ENCODE assay signal across 16 cellular contexts in the genomic region with DNA sequence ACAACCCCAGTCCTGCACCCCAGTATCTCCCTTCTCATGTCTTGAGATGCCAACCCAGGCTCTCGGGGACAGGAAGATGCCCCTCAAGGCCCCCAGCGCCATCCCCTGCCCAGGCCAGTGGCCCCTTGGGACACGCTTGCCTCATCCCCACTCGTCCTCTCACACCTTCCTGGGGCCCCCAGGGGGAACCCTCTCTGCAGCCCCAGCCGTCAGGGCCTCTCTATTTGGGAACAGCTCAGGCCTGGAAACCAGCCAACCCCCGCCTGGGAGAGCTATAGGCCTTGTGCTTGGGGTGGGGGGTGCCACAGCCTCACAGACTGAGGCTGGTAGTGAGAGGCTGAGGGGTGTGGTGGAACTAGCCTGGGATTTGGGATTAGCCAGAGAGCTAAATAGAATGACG. TPM values are rescaled to one million over a fixed set of nuclear protein-coding genes. Genes with fewer than 3 reads are reported as not detected.
A peak's percentile ranks its signal among the peaks of the same experiment; 100 is the strongest.
DNase-seq lines count a peak whose midpoint lies in the region; ATAC-seq and TF ChIP-seq lines count a peak whose summit lies in the region.
"Had no signal": no experiment of that assay in that cellular context is flagged by ENCODE, and none has a peak within 500 bp of the region (broad histone marks: within the 10 kb centered on the region; RNA-seq: fewer than 3 reads in every experiment).

No MANE protein-coding gene starts in this region.

- H3T11ph ChIP-seq in H9 (ENCODE audit: low read length), result no peak overlapping the region

- H4K5ac ChIP-seq in H9 (ENCODE audit: insufficient read length, low read depth, low read length), result no peak overlapping the region

- H3K9ac ChIP-seq in H9 (ENCODE audit: extremely low read depth, insufficient read length, low read length), result no peak overlapping the region

- no peak overlapping the region for H2BK120ac ChIP-seq in H9 (ENCODE audit: low read depth, low read length, poor library complexity, severe bottlenecking)

- H3K23me2 ChIP-seq in H9 (ENCODE audit: insufficient read length, low read depth, low read length, poor library complexity, severe bottlenecking), result no peaks in the 10 kb centered on the region

- peaks cover 61% of the 10 kb centered on the region for H3K4me1 ChIP-seq in A673 (ENCODE audit: insufficient read depth, low read length, poor library complexity, severe bottlenecking)
- peaks cover 11% of the 10 kb centered on the region for H3K4me1 ChIP-seq in H9 (ENCODE audit: insufficient read depth, low read length)
- peaks cover 0 to 5% (median 0%) of the 10 kb centered on the region in 4 donors for H3K4me1 ChIP-seq in tibial artery
- H3K4me1 ChIP-seq: SJCRH30 had no signal

- H2BK20ac ChIP-seq in H9 (ENCODE audit: low read depth, low read length, poor library complexity, severe bottlenecking), result no peak overlapping the region

- no peaks in the 10 kb centered on the region for H3K27me3 ChIP-seq in A673 (replicated peaks; ENCODE audit: insufficient read depth, low read depth, low read length, poor library complexity)
- no peaks in the 10 kb centered on the region for H3K27me3 ChIP-seq in H9 (ENCODE audit: insufficient read depth, low read length)
- H3K27me3 ChIP-seq in tibial artery, result peaks cover 0 to 26% of the 10 kb centered on the region in 2 donors

- peaks cover 4% of the 10 kb centered on the region; the same call in 1 of the 2 replicates for H3K79me2 ChIP-seq in H9 (ENCODE audit: insufficient read depth, low read length)

- H3K36me3 Mint-ChIP-seq in H9 (ENCODE audit: insufficient read depth in 1 of 3, low read depth in 3 of 3), result peaks cover 0 to 10% (median 3%) of the 10 kb centered on the region in 3 experiments; a peak in 4 of 7 replicates
- no peaks in the 10 kb centered on the region for H3K36me3 Mint-ChIP-seq in brain

- no peak overlapping the region for H2BK5ac ChIP-seq in H9 (ENCODE audit: insufficient read length, low read length)

- peaks cover 69 to 86% of the 10 kb centered on the region in 2 experiments for H3K4me1 Mint-ChIP-seq in H9
- peaks cover 86% of the 10 kb centered on the region for H3K4me1 Mint-ChIP-seq in brain

- intact Hi-C loops in A673 (cut with micrococcal nuclease; ENCODE audit: unreplicated experiment) (no loop called here), tibial artery (cut with DNase I; ENCODE audit: low total_unique reads) (no loop called here)

- no CpG with 5 or more reads among the region's 7 CpGs for WGBS in H9 (ENCODE audit: extremely low coverage, insufficient read length, low lambda C conversion rate)

- POLR2A ChIA-PET in A673 (lab: Charles Lee; ENCODE audit: low non-redundant PET), result no interaction called here

- H3K79me1 ChIP-seq in H9 (ENCODE audit: insufficient read depth, low read depth, low read length, poor library complexity, severe bottlenecking), result no peaks in the 10 kb centered on the region

- H3K9me3 Mint-ChIP-seq in H9 (no peaks in the 10 kb centered on the region; a peak in 1 of 5 replicates), brain (peaks cover 0 to 5% (median 0%) of the 10 kb centered on the region in 5 experiments)

- H3K4me3 Mint-ChIP-seq in H9 (no peak overlapping the region), brain (no peak overlapping the region)

- no peak overlapping the region for H4K8ac ChIP-seq in H9 (replicated peaks; ENCODE audit: insufficient read length, low read depth, low read length)

- no peak overlapping the region for H3K56ac ChIP-seq in H9 (ENCODE audit: insufficient read length, low read depth, low read length)

- DNase-seq in NCI-H1436 (lab: John Stamatoyannopoulos, UW), result peak; percentile 22
- DNase-seq in NCI-H1436 treated with DMSO at 0.1 percent for 48 hours (lab: John Stamatoyannopoulos, UW), result no peak
- peak; percentile 58 for DNase-seq in A673 (ENCODE audit: low spot score)
- DNase-seq in H9, result no peak
- no peak for DNase-seq in tibial artery
- DNase-seq: 8988T, EL, NCI-H1930, NCI-H2227 treated with DMSO at 0.1 percent for 48 hours, NCI-H526 had no signal

- ATAC-seq in HG02798 (IDR thresholded peaks at IDR 0.05; ENCODE audit: poor library complexity, unreplicated experiment), result no peak
- no peak for ATAC-seq in GM21528 (IDR thresholded peaks at IDR 0.05; ENCODE audit: low FRiP score, unreplicated experiment)

- H3K27ac ChIP-seq in A673 (ENCODE audit: low read depth, low read length, poor library complexity, severe bottlenecking) (peak overlapping the region; percentile 49), H9 (ENCODE audit: insufficient read length, low read depth, low read length) (no peak overlapping the region), tibial artery (no peak overlapping the region)
- H3K27ac ChIP-seq: HL-60, SJCRH30 had no signal

- BruUV-seq in A673 (replicated peaks; lab: Mats Ljungman, UMichigan), result no TSS peak

- H3K4me3 ChIP-seq in A673 (ENCODE audit: low read depth, low read length, poor library complexity, severe bottlenecking), result no peak overlapping the region
- H3K4me3 ChIP-seq in tibial artery, result no peak overlapping the region
- H3K4me3 ChIP-seq: SJCRH30 had no signal

- H4K20me1 ChIP-seq in H9 (ENCODE audit: control insufficient read depth, insufficient read depth, insufficient read length), result peaks cover 2% of the 10 kb centered on the region

- H2BK12ac ChIP-seq in H9 (ENCODE audit: insufficient read length, low read depth, low read length), result no peak overlapping the region

- H3K9me3 ChIP-seq in A673 (ENCODE audit: low read depth, low read length, poor library complexity, severe bottlenecking), result no peaks in the 10 kb centered on the region
- H3K9me3 ChIP-seq in H9 (ENCODE audit: control insufficient read depth, low read depth, low read length), result no peaks in the 10 kb centered on the region
- no peaks in the 10 kb centered on the region for H3K9me3 ChIP-seq in tibial artery
- H3K9me3 ChIP-seq: SJCRH30 had no signal

- H3K14ac ChIP-seq in H9 (ENCODE audit: insufficient read depth, low read length), result no peak overlapping the region

- CTCF ChIA-PET in A673 (lab: Charles Lee), result no interaction called here

- no peak overlapping the region for H3K4ac ChIP-seq in H9 (ENCODE audit: low read depth, low read length)

- no peak overlapping the region for H2AK5ac ChIP-seq in H9 (ENCODE audit: insufficient read length, low read length)

- H3K27ac Mint-ChIP-seq in H9 (peak overlapping the region in 2 of 3 experiments; percentile 65; a peak in 3 of 7 replicates), brain (peak overlapping the region in 3 of 5 experiments; percentile 46 to 84 (median 75))

- H3K18ac ChIP-seq in H9 (ENCODE audit: insufficient read length, low read depth, low read length), result no peak overlapping the region

- TF ChIP-seq CTCF in A673 (conservative IDR thresholded peaks at IDR 0.05; ENCODE audit: low read depth, low read length), result no peak
- TF ChIP-seq CTCF in H9 (conservative IDR thresholded peaks at IDR 0.05), result no peak
- TF ChIP-seq CTCF in brain (conservative IDR thresholded peaks at IDR 0.05), result no peak
- no peak for TF ChIP-seq CTCF in tibial artery (IDR thresholded peaks at IDR 0.05)

- H2BK15ac ChIP-seq in H9 (ENCODE audit: low read depth, low read length), result no peak overlapping the region

- no peak overlapping the region for H3K23ac ChIP-seq in H9 (ENCODE audit: insufficient read length, low read depth, low read length)

- H3K36me3 ChIP-seq in A673 (ENCODE audit: insufficient read depth, low read length, poor library complexity, severe bottlenecking) (no peaks in the 10 kb centered on the region), tibial artery (no peaks in the 10 kb centered on the region)
- H3K36me3 ChIP-seq: SJCRH30 had no signal

- H2AFZ ChIP-seq in H9 (ENCODE audit: low read length), result no peak overlapping the region

- no peak overlapping the region for H3K4me2 ChIP-seq in H9 (ENCODE audit: insufficient read depth, insufficient read length, low read length)

- peaks cover 7% of the 10 kb centered on the region for H3K27me3 Mint-ChIP-seq in H9 (ENCODE audit: low read depth)
- H3K27me3 Mint-ChIP-seq in brain, result peaks cover 6% of the 10 kb centered on the region

- H4K91ac ChIP-seq in H9 (ENCODE audit: insufficient read length, low read depth, low read length), result no peak overlapping the region

RNA-seq across cellular contexts. Expression of a gene that starts 7.8 kb away (rescaled TPM):
- total RNA-seq in A673 (2021) (93.7 and 111 TPM in 2 replicates), H9 (2021) (41.6 and 42.6 TPM in 2 replicates)
- 40.6 TPM for polyA plus RNA-seq in brain (ENCODE audit: insufficient read depth, low read depth, low replicate concordance)
- polyA plus RNA-seq: BJ had no signal

Comparison
In these comparisons a context has a peak if more than half of its experiments do, and no peak if none do; other contexts are left out.
1. DNase-seq: peak in NCI-H1436 (single experiment) and A673 (single experiment); none in NCI-H1436 treated with DMSO at 0.1 percent for 48 hours (single experiment), H9 (single experiment) and tibial artery (0 of 2).